Comparison of ENCODE assay signal across 13 cellular contexts in genomic region chr5:159185773-159186172, GRCh38. TPM values are rescaled to one million over a fixed set of nuclear protein-coding genes. Genes with fewer than 3 reads are reported as not detected.
A peak's percentile ranks its signal among the peaks of the same experiment; 100 is the strongest.
DNase-seq lines count a peak whose midpoint lies in the region; ATAC-seq, FAIRE-seq and TF ChIP-seq lines count a peak whose summit lies in the region.
"Had no signal": no experiment of that assay in that cellular context is flagged by ENCODE, and none has a peak within 500 bp of the region (broad histone marks: within the 10 kb centered on the region; RNA-seq: fewer than 3 reads in every experiment).

No MANE protein-coding gene starts in this region.

- H3K4me3 ChIP-seq in RWPE2 (ENCODE audit: severe bottlenecking) = no peak overlapping the region
- H3K4me3 ChIP-seq in esophagus squamous epithelium = no peak overlapping the region
- H3K4me3 ChIP-seq in trophoblast cell (ENCODE audit: low read depth, low read length) = no peak overlapping the region
- no peak overlapping the region for H3K4me3 ChIP-seq in PC-9
- H3K4me3 ChIP-seq: gastroesophageal sphincter had no signal

- H3K27me3 ChIP-seq in RWPE2 (ENCODE audit: insufficient read depth, poor library complexity, severe bottlenecking) (no peaks in the 10 kb centered on the region), esophagus squamous epithelium (no peaks in the 10 kb centered on the region), trophoblast cell (ENCODE audit: insufficient read depth, low read length) (no peaks in the 10 kb centered on the region), PC-9 (ENCODE audit: insufficient read depth, low read depth) (no peaks in the 10 kb centered on the region)
- H3K27me3 ChIP-seq: gastroesophageal sphincter had no signal

- H3K9me3 ChIP-seq in RWPE2 (ENCODE audit: severe bottlenecking) (no peaks in the 10 kb centered on the region), esophagus squamous epithelium (no peaks in the 10 kb centered on the region), trophoblast cell (ENCODE audit: insufficient read depth, low read depth, low read length) (no peaks in the 10 kb centered on the region), PC-9 (ENCODE audit: insufficient read depth, low read depth) (no peaks in the 10 kb centered on the region)
- H3K9me3 ChIP-seq: gastroesophageal sphincter had no signal

- H3K79me2 ChIP-seq in trophoblast cell (ENCODE audit: control insufficient read depth, insufficient read depth, low read length, poor library complexity) (no peaks in the 10 kb centered on the region), PC-9 (ENCODE audit: low read depth) (0 out of 2 replicates have a peak, but pooled peaks cover 3% of the 10 kb centered on the region)

- H3K9me2 ChIP-seq in PC-9 (ENCODE audit: insufficient read depth) = no peaks in the 10 kb centered on the region

- H4K8ac ChIP-seq in trophoblast cell (ENCODE audit: low read depth, low read length) = no peak overlapping the region

- TF ChIP-seq POLR2A in esophagus squamous epithelium (IDR thresholded peaks at IDR 0.05) = no peak

- intact Hi-C loops in esophagus squamous epithelium (cut with DNase I) = no loop called here
- intact Hi-C loops in PC-9 (cut with micrococcal nuclease; ENCODE audit: unreplicated experiment) = no loop called here

- ATAC-seq in RWPE2 (ENCODE audit: low read depth) (no peak), HG02852 (IDR thresholded peaks at IDR 0.05; ENCODE audit: unreplicated experiment) (no peak)
- ATAC-seq: gastroesophageal sphincter, Right ventricle myocardium inferior had no signal

- no peak for TF ChIP-seq CTCF in RWPE2 (IDR thresholded peaks at IDR 0.05; ENCODE audit: poor library complexity, severe bottlenecking)
- no peak for TF ChIP-seq CTCF in esophagus squamous epithelium (IDR thresholded peaks at IDR 0.05)
- TF ChIP-seq CTCF in GM13976 (IDR thresholded peaks at IDR 0.05; ENCODE audit: borderline replicate concordance, control extremely low read depth, extremely low read depth, insufficient read depth, missing control alignments) = no peak
- TF ChIP-seq CTCF in PC-9 (conservative IDR thresholded peaks at IDR 0.05) = no peak

- BruUV-seq in PC-9 (replicated peaks; lab: Mats Ljungman, UMichigan) = no TSS peak

- CTCF ChIA-PET in PC-9 (lab: Charles Lee) = no interaction called here

- peak overlapping the region; percentile 95 for H3K27ac ChIP-seq in RWPE2 (ENCODE audit: poor library complexity, severe bottlenecking)
- H3K27ac ChIP-seq in esophagus squamous epithelium = peak overlapping the region; percentile 67 to 84 (median 78)
- H3K27ac ChIP-seq in trophoblast cell (ENCODE audit: low read depth, low read length) = no peak overlapping the region
- no peak overlapping the region for H3K27ac ChIP-seq in PC-9

- H3K79me1 ChIP-seq in trophoblast cell (ENCODE audit: low read length) = no peaks in the 10 kb centered on the region

- H3K18ac ChIP-seq in trophoblast cell (ENCODE audit: low read length) = no peak overlapping the region

- H4K12ac ChIP-seq in trophoblast cell (ENCODE audit: low read depth, low read length) = no peak overlapping the region

- POLR2A ChIA-PET in PC-9 (lab: Charles Lee; ENCODE audit: unreplicated experiment) = no interaction called here

- no peak overlapping the region for H3K14ac ChIP-seq in trophoblast cell (ENCODE audit: low read length)

- H3K4ac ChIP-seq in trophoblast cell (ENCODE audit: low read depth, low read length) = peak overlapping the region; percentile 36

- peaks cover 17% of the 10 kb centered on the region for H4K20me1 ChIP-seq in PC-9 (ENCODE audit: insufficient read depth)

- H2BK12ac ChIP-seq in trophoblast cell (ENCODE audit: low read length) = peak overlapping the region; percentile 49

- H2BK120ac ChIP-seq in trophoblast cell (ENCODE audit: insufficient read depth, low read length, poor library complexity) = no peak overlapping the region

- H3K4me1 ChIP-seq in RWPE2 (ENCODE audit: insufficient read depth, poor library complexity, severe bottlenecking) (peaks cover 82% of the 10 kb centered on the region), esophagus squamous epithelium (peaks cover 23 to 94% (median 43%) of the 10 kb centered on the region in 3 donors), trophoblast cell (ENCODE audit: control insufficient read depth in 1 of 2, insufficient read depth in 2 of 2, low read length in 2 of 2) (peaks cover 0 to 2% of the 10 kb centered on the region in 2 experiments), PC-9 (replicated peaks; ENCODE audit: insufficient read depth) (peaks cover 12% of the 10 kb centered on the region)

- H2AFZ ChIP-seq in trophoblast cell (ENCODE audit: insufficient read depth, low read length, poor library complexity) (no peak overlapping the region), PC-9 (no peak overlapping the region)

- DNase-seq in RWPE2 (ENCODE audit: low spot score) (no peak), esophagus squamous epithelium (lab: John Stamatoyannopoulos, UW) (no peak), trophoblast cell (peak in 1 of 2 donors; percentile 13), GM13976 (ENCODE audit: low spot score) (no peak), PC-9 (no peak), frontal cortex (ENCODE audit: low spot score in 2 of 2) (no peak)
- DNase-seq: aorta, NCI-H1436 treated with DMSO at 0.1 percent for 48 hours, NCI-H748 treated with DMSO at 0.1 percent for 48 hours had no signal

- H4K91ac ChIP-seq in trophoblast cell (ENCODE audit: low read depth, low read length) = no peak overlapping the region

- H3K36me3 ChIP-seq in RWPE2 (ENCODE audit: low read depth) (peaks cover 88% of the 10 kb centered on the region), esophagus squamous epithelium (peaks cover 4 to 23% (median 5%) of the 10 kb centered on the region in 3 donors), trophoblast cell (ENCODE audit: control insufficient read depth in 1 of 2, insufficient read depth in 2 of 2, low read length in 2 of 2) (peaks cover 2 to 3% of the 10 kb centered on the region in 2 experiments), PC-9 (ENCODE audit: low read depth) (peaks cover 10% of the 10 kb centered on the region; the same call in 1 of the 2 replicates)

- no peak overlapping the region for H2BK5ac ChIP-seq in trophoblast cell (ENCODE audit: low read depth, low read length, poor library complexity)

- peak; percentile 3 for FAIRE-seq in G401.6 (lab: Jason Lieb, UNC)
- FAIRE-seq in frontal cortex (lab: Jason Lieb, UNC) = no peak

- no peak overlapping the region for H2AK5ac ChIP-seq in trophoblast cell (ENCODE audit: low read length)

- no peak overlapping the region for H3K9ac ChIP-seq in trophoblast cell (ENCODE audit: low read length)

- 44 to 62% methylated on average over 3 to 4 of the region's 10 CpGs for WGBS in esophagus squamous epithelium, 2 donors
- no CpG with 5 or more reads among the region's 10 CpGs for whole genome bisulfite sequencing in trophoblast cell (ENCODE audit: extremely low coverage, insufficient coverage, insufficient read length)

- H3K4me2 ChIP-seq in trophoblast cell (ENCODE audit: low read length) (no peak overlapping the region), PC-9 (no peak overlapping the region)

- H3K23ac ChIP-seq in trophoblast cell (ENCODE audit: low read length) = no peak overlapping the region

- no peaks in the 10 kb centered on the region for H3F3A ChIP-seq in PC-9 (ENCODE audit: insufficient read depth, low read depth)

- in situ Hi-C loops in GM13976 (cut with MboI; ENCODE audit: low sequenced_read_pairs, unreplicated experiment) = no loop called here

RNA-seq across cellular contexts. Expression of gene RNF145, which starts 23.6 kb away (rescaled TPM):
- total RNA-seq in esophagus squamous epithelium = 10 to 100 TPM; 49.7 to 82.3 (median 72.3) TPM
- 37.7 and 40.3 TPM in 2 replicates for polyA plus RNA-seq in trophoblast cell (2013)
- total RNA-seq in PC-9 (2021) = 48.2 and 54.5 TPM in 2 replicates
- total RNA-seq in frontal cortex = 124 TPM

Comparison
In these comparisons a context has a peak if more than half of its experiments do, and no peak if none do; other contexts are left out.
1. H3K27ac ChIP-seq: peak in RWPE2 (single experiment) and esophagus squamous epithelium (4 of 4); none in trophoblast cell (single experiment) and PC-9 (single experiment).